Comparison of ENCODE assay signal across 1 cellular context in the genomic region with DNA sequence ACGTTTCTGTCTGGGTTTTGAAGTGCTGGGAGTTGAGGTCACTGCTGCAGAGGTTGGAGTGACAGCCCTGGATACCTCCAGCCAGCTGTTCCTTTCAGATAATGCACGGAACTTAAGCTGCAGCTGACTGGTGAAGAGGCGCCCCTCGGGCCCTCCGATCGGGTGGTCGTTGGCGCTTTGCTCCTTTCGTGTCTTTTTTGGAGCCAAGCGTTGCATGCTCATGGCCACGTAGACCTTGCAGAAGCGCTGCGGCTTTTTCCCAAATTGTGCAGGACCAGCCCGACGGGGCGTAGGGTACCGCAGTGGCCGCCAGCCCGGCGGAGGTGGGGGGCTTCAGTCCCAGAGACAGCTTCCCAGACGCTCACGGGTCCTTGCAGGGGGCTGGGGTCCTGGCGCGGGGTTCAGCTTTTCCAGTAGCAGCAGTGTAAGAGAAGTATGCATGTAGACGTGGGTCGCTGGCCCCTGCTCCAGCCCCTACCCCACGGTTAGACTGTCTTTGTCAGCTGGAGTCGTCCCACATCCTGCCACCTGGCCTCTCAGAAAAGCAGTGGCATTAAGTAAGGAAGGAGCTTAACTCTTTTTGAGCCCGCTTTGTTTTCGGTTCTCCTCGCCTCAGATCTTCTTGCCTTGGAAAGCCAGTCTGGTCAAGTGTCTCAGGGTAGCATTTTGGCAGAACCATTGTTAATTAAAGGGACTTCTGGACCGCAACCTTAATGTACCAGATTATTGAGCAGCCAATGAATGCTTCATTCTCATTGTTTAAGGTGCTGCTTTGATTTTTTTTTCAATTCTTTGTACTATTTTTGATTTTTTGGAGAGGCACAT.
A peak's percentile ranks its signal among the peaks of the same experiment; 100 is the strongest.
TF ChIP-seq lines count a peak whose summit lies in the region.

No MANE protein-coding gene starts in this region.

TF ChIP-seq in K562, 482 proteins besides CTCF, POLR2A, EP300 and RAD21 (continued from another document and continues in another):
- TF ChIP-seq, protein P1, sequence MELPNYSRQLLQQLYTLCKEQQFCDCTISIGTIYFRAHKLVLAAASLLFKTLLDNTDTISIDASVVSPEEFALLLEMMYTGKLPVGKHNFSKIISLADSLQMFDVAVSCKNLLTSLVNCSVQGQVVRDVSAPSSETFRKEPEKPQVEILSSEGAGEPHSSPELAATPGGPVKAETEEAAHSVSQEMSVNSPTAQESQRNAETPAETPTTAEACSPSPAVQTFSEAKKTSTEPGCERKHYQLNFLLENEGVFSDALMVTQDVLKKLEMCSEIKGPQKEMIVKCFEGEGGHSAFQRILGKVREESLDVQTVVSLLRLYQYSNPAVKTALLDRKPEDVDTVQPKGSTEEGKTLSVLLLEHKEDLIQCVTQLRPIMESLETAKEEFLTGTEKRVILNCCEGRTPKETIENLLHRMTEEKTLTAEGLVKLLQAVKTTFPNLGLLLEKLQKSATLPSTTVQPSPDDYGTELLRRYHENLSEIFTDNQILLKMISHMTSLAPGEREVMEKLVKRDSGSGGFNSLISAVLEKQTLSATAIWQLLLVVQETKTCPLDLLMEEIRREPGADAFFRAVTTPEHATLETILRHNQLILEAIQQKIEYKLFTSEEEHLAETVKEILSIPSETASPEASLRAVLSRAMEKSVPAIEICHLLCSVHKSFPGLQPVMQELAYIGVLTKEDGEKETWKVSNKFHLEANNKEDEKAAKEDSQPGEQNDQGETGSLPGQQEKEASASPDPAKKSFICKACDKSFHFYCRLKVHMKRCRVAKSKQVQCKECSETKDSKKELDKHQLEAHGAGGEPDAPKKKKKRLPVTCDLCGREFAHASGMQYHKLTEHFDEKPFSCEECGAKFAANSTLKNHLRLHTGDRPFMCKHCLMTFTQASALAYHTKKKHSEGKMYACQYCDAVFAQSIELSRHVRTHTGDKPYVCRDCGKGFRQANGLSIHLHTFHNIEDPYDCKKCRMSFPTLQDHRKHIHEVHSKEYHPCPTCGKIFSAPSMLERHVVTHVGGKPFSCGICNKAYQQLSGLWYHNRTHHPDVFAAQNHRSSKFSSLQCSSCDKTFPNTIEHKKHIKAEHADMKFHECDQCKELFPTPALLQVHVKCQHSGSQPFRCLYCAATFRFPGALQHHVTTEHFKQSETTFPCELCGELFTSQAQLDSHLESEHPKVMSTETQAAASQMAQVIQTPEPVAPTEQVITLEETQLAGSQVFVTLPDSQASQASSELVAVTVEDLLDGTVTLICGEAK (IDR thresholded peaks at IDR 0.05), result 0 out of 2 replicates have a peak, but pooled peaks have one; percentile 27
- TF ChIP-seq, protein P1 (CRISPR knock-in tag; IDR thresholded peaks at IDR 0.05), result no peak
- TF ChIP-seq TOE1 (IDR thresholded peaks at IDR 0.05; ENCODE audit: borderline replicate concordance), result no peak
- TF ChIP-seq TOE1 (CRISPR knock-in tag; IDR thresholded peaks at IDR 0.05; ENCODE audit: borderline replicate concordance, low read depth), result peak; percentile 12; the same call in 1 of the 2 replicates
- TF ChIP-seq GABPA (tag; conservative IDR thresholded peaks at IDR 0.05; ENCODE audit: low read depth), result no peak
- TF ChIP-seq RCOR1 (IDR thresholded peaks at IDR 0.05; ENCODE audit: borderline replicate concordance in 1 of 2, low read depth in 2 of 2, low read length in 2 of 2), result 0 out of 4 replicates have a peak, but pooled peaks of 1 of the 2 experiments have one; percentile 39
- peak; percentile 49; the same call in 1 of the 2 replicates for TF ChIP-seq POLR2AphosphoS5 (IDR thresholded peaks at IDR 0.05; ENCODE audit: control insufficient read depth, insufficient read depth, low read depth, low read length)
- peak; percentile 75 to 89; a peak in 3 of 4 replicates for TF ChIP-seq SIN3A (IDR thresholded peaks at IDR 0.05; ENCODE audit: borderline replicate concordance in 2 of 2, control insufficient read depth in 1 of 2, low read depth in 2 of 2, low read length in 2 of 2)
- TF ChIP-seq ZNF134 (CRISPR knock-in tag; conservative IDR thresholded peaks at IDR 0.05), result no peak
- TF ChIP-seq, protein P2, sequence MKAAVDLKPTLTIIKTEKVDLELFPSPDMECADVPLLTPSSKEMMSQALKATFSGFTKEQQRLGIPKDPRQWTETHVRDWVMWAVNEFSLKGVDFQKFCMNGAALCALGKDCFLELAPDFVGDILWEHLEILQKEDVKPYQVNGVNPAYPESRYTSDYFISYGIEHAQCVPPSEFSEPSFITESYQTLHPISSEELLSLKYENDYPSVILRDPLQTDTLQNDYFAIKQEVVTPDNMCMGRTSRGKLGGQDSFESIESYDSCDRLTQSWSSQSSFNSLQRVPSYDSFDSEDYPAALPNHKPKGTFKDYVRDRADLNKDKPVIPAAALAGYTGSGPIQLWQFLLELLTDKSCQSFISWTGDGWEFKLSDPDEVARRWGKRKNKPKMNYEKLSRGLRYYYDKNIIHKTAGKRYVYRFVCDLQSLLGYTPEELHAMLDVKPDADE (conservative IDR thresholded peaks at IDR 0.05; ENCODE audit: control insufficient read depth, low read depth, low read length), result 0 out of 2 replicates have a peak, but pooled peaks have one; percentile 1
- TF ChIP-seq SMARCA4 (IDR thresholded peaks at IDR 0.05), result peak; percentile 61; the same call in 1 of the 2 replicates
- peak; percentile 82 for TF ChIP-seq GATA2 (CRISPR knock-in tag; IDR thresholded peaks at IDR 0.05)
- TF ChIP-seq SP1 (CRISPR knock-in tag; IDR thresholded peaks at IDR 0.05), result peak; percentile 64; the same call in 1 of the 2 replicates
- TF ChIP-seq NCOA6 (IDR thresholded peaks at IDR 0.05), result 0 out of 2 replicates have a peak, but pooled peaks have one; percentile 0
- TF ChIP-seq CBFA2T2 (conservative IDR thresholded peaks at IDR 0.05), result peak; percentile 45
- peak; percentile 56 for TF ChIP-seq JUND (IDR thresholded peaks at IDR 0.05; ENCODE audit: borderline replicate concordance, low read depth, low read length)
- TF ChIP-seq JUND (tag; IDR thresholded peaks at IDR 0.05; ENCODE audit: borderline replicate concordance, low read depth, low read length), result no peak; the same call in 2 of the 3 replicates
- no peak for TF ChIP-seq ZNF707 (CRISPR knock-in tag; conservative IDR thresholded peaks at IDR 0.05)
- TF ChIP-seq ETV6 (IDR thresholded peaks at IDR 0.05; ENCODE audit: borderline replicate concordance in 1 of 2, low read depth in 2 of 2, low read length in 1 of 2), result no peak
- TF ChIP-seq ETV6 (CRISPR knock-in tag; IDR thresholded peaks at IDR 0.05; ENCODE audit: borderline replicate concordance), result 0 out of 2 replicates have a peak, but pooled peaks have one; percentile 64
- TF ChIP-seq, protein P3, sequence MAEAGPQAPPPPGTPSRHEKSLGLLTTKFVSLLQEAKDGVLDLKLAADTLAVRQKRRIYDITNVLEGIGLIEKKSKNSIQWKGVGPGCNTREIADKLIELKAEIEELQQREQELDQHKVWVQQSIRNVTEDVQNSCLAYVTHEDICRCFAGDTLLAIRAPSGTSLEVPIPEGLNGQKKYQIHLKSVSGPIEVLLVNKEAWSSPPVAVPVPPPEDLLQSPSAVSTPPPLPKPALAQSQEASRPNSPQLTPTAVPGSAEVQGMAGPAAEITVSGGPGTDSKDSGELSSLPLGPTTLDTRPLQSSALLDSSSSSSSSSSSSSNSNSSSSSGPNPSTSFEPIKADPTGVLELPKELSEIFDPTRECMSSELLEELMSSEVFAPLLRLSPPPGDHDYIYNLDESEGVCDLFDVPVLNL (CRISPR knock-in tag; IDR thresholded peaks at IDR 0.05; ENCODE audit: low read depth), result 0 out of 2 replicates have a peak, but pooled peaks have one; percentile 10
- 0 out of 2 replicates have a peak, but pooled peaks have one; percentile 4 for TF ChIP-seq CBFB (CRISPR knock-in tag; IDR thresholded peaks at IDR 0.05)
- TF ChIP-seq, protein P4, sequence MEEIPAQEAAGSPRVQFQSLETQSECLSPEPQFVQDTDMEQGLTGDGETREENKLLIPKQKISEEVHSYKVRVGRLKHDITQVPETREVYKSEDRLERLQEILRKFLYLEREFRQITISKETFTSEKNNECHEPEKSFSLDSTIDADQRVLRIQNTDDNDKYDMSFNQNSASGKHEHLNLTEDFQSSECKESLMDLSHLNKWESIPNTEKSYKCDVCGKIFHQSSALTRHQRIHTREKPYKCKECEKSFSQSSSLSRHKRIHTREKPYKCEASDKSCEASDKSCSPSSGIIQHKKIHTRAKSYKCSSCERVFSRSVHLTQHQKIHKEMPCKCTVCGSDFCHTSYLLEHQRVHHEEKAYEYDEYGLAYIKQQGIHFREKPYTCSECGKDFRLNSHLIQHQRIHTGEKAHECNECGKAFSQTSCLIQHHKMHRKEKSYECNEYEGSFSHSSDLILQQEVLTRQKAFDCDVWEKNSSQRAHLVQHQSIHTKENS (CRISPR knock-in tag; IDR thresholded peaks at IDR 0.05), result peak; percentile 58; the same call in 1 of the 2 replicates
- TF ChIP-seq NCOR1 (IDR thresholded peaks at IDR 0.05), result peak; percentile 46; the same call in 1 of the 2 replicates
- no peak for TF ChIP-seq EGR1 (conservative IDR thresholded peaks at IDR 0.05)
- peak; percentile 79; the same call in 1 of the 2 replicates for TF ChIP-seq DPF2 (IDR thresholded peaks at IDR 0.05)
- TF ChIP-seq PRMT5 (CRISPR knock-in tag; IDR thresholded peaks at IDR 0.05), result no peak
- no peak for TF ChIP-seq WHSC1 (IDR thresholded peaks at IDR 0.05; ENCODE audit: low read length)
- peak; percentile 64 for TF ChIP-seq MTA2 (IDR thresholded peaks at IDR 0.05; ENCODE audit: low read depth)
- TF ChIP-seq ZNF699 (CRISPR knock-in tag; IDR thresholded peaks at IDR 0.05; ENCODE audit: insufficient replicate concordance), result no peak
- peak; percentile 78 for TF ChIP-seq CBFA2T3 (IDR thresholded peaks at IDR 0.05)
- peak; percentile 66 for TF ChIP-seq RBBP5 (IDR thresholded peaks at IDR 0.05; ENCODE audit: borderline replicate concordance, insufficient read depth, low read length, poor library complexity, severe bottlenecking)
- peak; percentile 91 for TF ChIP-seq TCF3 (CRISPR knock-in tag; IDR thresholded peaks at IDR 0.05)
- TF ChIP-seq, protein P5, sequence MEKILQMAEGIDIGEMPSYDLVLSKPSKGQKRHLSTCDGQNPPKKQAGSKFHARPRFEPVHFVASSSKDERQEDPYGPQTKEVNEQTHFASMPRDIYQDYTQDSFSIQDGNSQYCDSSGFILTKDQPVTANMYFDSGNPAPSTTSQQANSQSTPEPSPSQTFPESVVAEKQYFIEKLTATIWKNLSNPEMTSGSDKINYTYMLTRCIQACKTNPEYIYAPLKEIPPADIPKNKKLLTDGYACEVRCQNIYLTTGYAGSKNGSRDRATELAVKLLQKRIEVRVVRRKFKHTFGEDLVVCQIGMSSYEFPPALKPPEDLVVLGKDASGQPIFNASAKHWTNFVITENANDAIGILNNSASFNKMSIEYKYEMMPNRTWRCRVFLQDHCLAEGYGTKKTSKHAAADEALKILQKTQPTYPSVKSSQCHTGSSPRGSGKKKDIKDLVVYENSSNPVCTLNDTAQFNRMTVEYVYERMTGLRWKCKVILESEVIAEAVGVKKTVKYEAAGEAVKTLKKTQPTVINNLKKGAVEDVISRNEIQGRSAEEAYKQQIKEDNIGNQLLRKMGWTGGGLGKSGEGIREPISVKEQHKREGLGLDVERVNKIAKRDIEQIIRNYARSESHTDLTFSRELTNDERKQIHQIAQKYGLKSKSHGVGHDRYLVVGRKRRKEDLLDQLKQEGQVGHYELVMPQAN (IDR thresholded peaks at IDR 0.05; ENCODE audit: borderline replicate concordance), result 0 out of 2 replicates have a peak, but pooled peaks have one; percentile 30
- peak; percentile 68 for TF ChIP-seq SMARCE1 (IDR thresholded peaks at IDR 0.05)
- TF ChIP-seq BHLHE40 (IDR thresholded peaks at IDR 0.05; ENCODE audit: low read length), result peak; percentile 43; the same call in 1 of the 2 replicates
- TF ChIP-seq XRCC3 (IDR thresholded peaks at IDR 0.05), result no peak
- TF ChIP-seq RBM39 (optimal IDR thresholded peaks at IDR 0.05; ENCODE audit: low read depth, low read length), result no peak
- no peak for TF ChIP-seq ADNP (tag; IDR thresholded peaks at IDR 0.05)
- TF ChIP-seq HDAC1 (IDR thresholded peaks at IDR 0.05), result peak in 1 of 2 experiments; percentile 74; a peak in 1 of 4 replicates
- TF ChIP-seq TEAD4 (IDR thresholded peaks at IDR 0.05; ENCODE audit: low read length), result peak; percentile 80
- no peak for TF ChIP-seq TEAD4 (CRISPR knock-in tag; IDR thresholded peaks at IDR 0.05; ENCODE audit: borderline replicate concordance)
- TF ChIP-seq, protein P6, sequence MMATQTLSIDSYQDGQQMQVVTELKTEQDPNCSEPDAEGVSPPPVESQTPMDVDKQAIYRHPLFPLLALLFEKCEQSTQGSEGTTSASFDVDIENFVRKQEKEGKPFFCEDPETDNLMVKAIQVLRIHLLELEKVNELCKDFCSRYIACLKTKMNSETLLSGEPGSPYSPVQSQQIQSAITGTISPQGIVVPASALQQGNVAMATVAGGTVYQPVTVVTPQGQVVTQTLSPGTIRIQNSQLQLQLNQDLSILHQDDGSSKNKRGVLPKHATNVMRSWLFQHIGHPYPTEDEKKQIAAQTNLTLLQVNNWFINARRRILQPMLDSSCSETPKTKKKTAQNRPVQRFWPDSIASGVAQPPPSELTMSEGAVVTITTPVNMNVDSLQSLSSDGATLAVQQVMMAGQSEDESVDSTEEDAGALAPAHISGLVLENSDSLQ (IDR thresholded peaks at IDR 0.05), result peak; percentile 96
- peak; percentile 1; the same call in 1 of the 2 replicates for TF ChIP-seq NFIC (IDR thresholded peaks at IDR 0.05)
- TF ChIP-seq RUNX1 (IDR thresholded peaks at IDR 0.05; ENCODE audit: low read depth), result 0 out of 2 replicates have a peak, but pooled peaks have one; percentile 39
